19 cellular contexts compared by ENCODE assay signal in the genomic region with DNA sequence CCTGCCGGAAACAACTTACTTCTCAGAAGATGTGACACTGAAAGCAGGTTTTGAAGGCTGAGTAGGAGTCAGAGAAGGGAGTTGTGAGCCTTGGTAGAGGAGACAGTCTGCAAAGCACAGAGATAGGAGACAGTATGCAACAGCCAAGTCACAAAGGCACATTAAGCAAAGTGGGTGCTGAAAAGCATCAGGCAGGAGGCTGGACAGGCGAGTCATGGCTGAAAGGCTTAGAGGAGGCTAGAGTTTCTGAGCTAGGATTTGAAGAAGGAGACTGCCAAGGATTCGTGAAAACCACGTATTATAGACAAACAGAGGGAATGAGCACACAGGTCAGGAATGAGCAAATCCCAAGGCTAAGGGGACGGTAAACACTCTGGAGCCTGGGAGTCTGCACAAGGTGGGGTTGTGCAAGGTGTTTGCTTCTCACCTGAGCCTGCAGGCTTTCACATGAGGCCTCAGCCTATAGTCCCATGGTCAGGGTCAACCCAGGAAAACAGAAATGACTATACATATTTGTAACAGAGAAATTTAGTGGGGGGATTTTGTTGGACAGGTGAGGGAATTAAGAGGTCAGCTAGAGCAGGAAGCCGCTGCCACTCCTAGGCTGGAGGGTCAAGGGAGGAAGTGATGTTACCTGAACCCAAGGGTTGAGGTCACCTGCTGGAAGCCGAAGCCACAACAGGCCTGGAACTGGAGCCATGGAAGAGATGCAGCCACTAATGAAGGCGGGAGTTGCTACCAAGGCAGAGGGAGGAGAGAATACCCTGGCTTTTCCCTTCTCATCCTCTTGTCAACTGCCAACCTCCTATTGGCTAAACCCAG. TPM values are rescaled to one million over a fixed set of nuclear protein-coding genes. Genes with fewer than 3 reads are reported as not detected.
DNase-seq lines count a peak whose midpoint lies in the region; ATAC-seq and TF ChIP-seq lines count a peak whose summit lies in the region.
"Had no signal": no experiment of that assay in that cellular context is flagged by ENCODE, and none has a peak within 500 bp of the region (broad histone marks: within the 10 kb centered on the region; RNA-seq: fewer than 3 reads in every experiment).

No MANE protein-coding gene starts in this region.

- H3K9ac ChIP-seq in PC-3 (ENCODE audit: low read length): no peak overlapping the region

- TF ChIP-seq CTCF in MCF 10A (IDR thresholded peaks at IDR 0.05; ENCODE audit: unreplicated experiment) (no peak), breast epithelium (IDR thresholded peaks at IDR 0.05) (no peak), PC-3 (conservative IDR thresholded peaks at IDR 0.05; ENCODE audit: low read depth, low read length) (no peak), hepatocyte (IDR thresholded peaks at IDR 0.05; ENCODE audit: poor library complexity) (no peak), upper lobe of left lung (IDR thresholded peaks at IDR 0.05) (no peak)

- no peaks in the 10 kb centered on the region for H3K27me3 ChIP-seq in breast epithelium
- H3K27me3 ChIP-seq in PC-3 (ENCODE audit: low read length): no peaks in the 10 kb centered on the region
- H3K27me3 ChIP-seq in hepatocyte: no peaks in the 10 kb centered on the region
- H3K27me3 ChIP-seq in upper lobe of left lung: no peaks in the 10 kb centered on the region
- H3K27me3 ChIP-seq: adrenal gland had no signal

- H3K4me3 ChIP-seq in breast epithelium: no peak overlapping the region
- H3K4me3 ChIP-seq in PC-3 (ENCODE audit: low read length): no peak overlapping the region
- no peak overlapping the region for H3K4me3 ChIP-seq in hepatocyte
- no peak overlapping the region for H3K4me3 ChIP-seq in upper lobe of left lung
- H3K4me3 ChIP-seq: adrenal gland, psoas muscle had no signal

- H4K20me1 ChIP-seq in PC-3 (ENCODE audit: low read length) (no peaks in the 10 kb centered on the region), hepatocyte (ENCODE audit: insufficient read depth, poor library complexity, severe bottlenecking) (no peaks in the 10 kb centered on the region)

- H3K79me2 ChIP-seq in PC-3 (ENCODE audit: low read length) (no peaks in the 10 kb centered on the region), hepatocyte (peaks cover 8% of the 10 kb centered on the region)

- H3K9me2 ChIP-seq in PC-3 (replicated peaks; ENCODE audit: low read length) (no peaks in the 10 kb centered on the region), hepatocyte (replicated peaks; ENCODE audit: insufficient read depth) (no peaks in the 10 kb centered on the region)

- no TSS peak for BruUV-seq in MCF 10A (replicated peaks; lab: Mats Ljungman, UMichigan)
- no TSS peak for BruUV-seq in PC-3 (replicated peaks; lab: Mats Ljungman, UMichigan)

- H2AFZ ChIP-seq in PC-3 (ENCODE audit: low read length): peak overlapping the region; percentile 23
- no peak overlapping the region for H2AFZ ChIP-seq in hepatocyte

- H3K4me3 Mint-ChIP-seq in MCF 10A (ENCODE audit: unreplicated experiment): no peak overlapping the region
- H3K4me3 Mint-ChIP-seq: activated CD8-positive, alpha-beta T cell treated with anti-CD3 and anti-CD28 coated beads for 36 hours; CD8-positive, alpha-beta T cell; IgD-negative memory B cell; naive B cell had no signal

- H3K27me3 Mint-ChIP-seq in MCF 10A (ENCODE audit: insufficient read depth, unreplicated experiment): no peaks in the 10 kb centered on the region
- H3K27me3 Mint-ChIP-seq: activated CD8-positive, alpha-beta T cell treated with anti-CD3 and anti-CD28 coated beads for 36 hours had no signal

- H3K9me3 ChIP-seq in breast epithelium (no peaks in the 10 kb centered on the region), PC-3 (ENCODE audit: low read length) (no peaks in the 10 kb centered on the region), hepatocyte (ENCODE audit: low read depth) (no peaks in the 10 kb centered on the region), upper lobe of left lung (no peaks in the 10 kb centered on the region)
- H3K9me3 ChIP-seq: adrenal gland, psoas muscle had no signal

- DNase-seq in MCF 10A (ENCODE audit: unreplicated experiment) (peak; percentile 22), breast epithelium (ENCODE audit: low spot score in 2 of 2) (no peak), PC-3 (peak; percentile 84), hepatocyte (ENCODE audit: low spot score) (peak; percentile 79), upper lobe of left lung (peak in 1 of 2 donors; percentile 87), hypothalamus (lab: John Stamatoyannopoulos, UW) (no peak), NCI-H524 treated with DMSO at 0.1 percent for 48 hours (lab: John Stamatoyannopoulos, UW) (no peak)
- no peak for DNase-seq in stimulated activated CD4-positive, alpha-beta T cell treated with anti-CD3 and anti-CD28 coated beads, Interleukin-1b, Interleukin-23, amount 100 ng/mL, for 48 hours
- DNase-seq: activated CD8-positive, alpha-beta T cell treated with anti-CD3 and anti-CD28 coated beads for 36 hours; adrenal gland; CD8-positive, alpha-beta T cell; cortex of kidney; left cardiac atrium; naive B cell; NCI-H446 treated with DMSO at 0.1 percent for 48 hours; psoas muscle; stimulated activated CD4-positive, alpha-beta T cell treated with anti-CD3 and anti-CD28 coated beads, Interleukin-15, amount 100 ng/mL, for 24 hours had no signal

- CTCF ChIA-PET in MCF 10A (lab: Yijun Ruan, JAX) (no interaction called here), PC-3 (lab: Charles Lee) (interaction anchor here (0.6 to 1.0 kb wide), 2 partner anchors 47 to 108 kb away, joined by 3 to 4 read pairs; no protein-coding TSS in a partner anchor)

- ATAC-seq in PC-3 (peak; percentile 89), upper lobe of left lung (ENCODE audit: low FRiP score in 2 of 2) (peak; percentile 70 to 95)
- ATAC-seq: activated CD8-positive, alpha-beta T cell treated with anti-CD3 and anti-CD28 coated beads for 36 hours; CD8-positive, alpha-beta T cell; left cardiac atrium; psoas muscle had no signal

- POLR2A ChIA-PET in MCF 10A (lab: Yijun Ruan, JAX) (no interaction called here), PC-3 (lab: Charles Lee; ENCODE audit: unreplicated experiment) (interaction anchor here (0.5 kb wide), 1 partner anchor 44 kb away, joined by 12 read pairs; no protein-coding TSS in a partner anchor)

- peak in 1 of 4 donors; percentile 85 for TF ChIP-seq EP300 in upper lobe of left lung (IDR thresholded peaks at IDR 0.05)

- intact Hi-C loops in MCF 10A (cut with micrococcal nuclease): no loop called here
- intact Hi-C loops in breast epithelium (cut with DNase I; ENCODE audit: low total_unique reads): no loop called here
- intact Hi-C loops in PC-3 (cut with micrococcal nuclease): no loop called here

- H3F3A ChIP-seq in PC-3 (ENCODE audit: low read length, unreplicated experiment): no peaks in the 10 kb centered on the region

- no peak for TF ChIP-seq POLR2A in breast epithelium (IDR thresholded peaks at IDR 0.05)
- TF ChIP-seq POLR2A in upper lobe of left lung (IDR thresholded peaks at IDR 0.05): no peak

- no peaks in the 10 kb centered on the region for H3K36me3 ChIP-seq in breast epithelium
- no peaks in the 10 kb centered on the region for H3K36me3 ChIP-seq in PC-3 (ENCODE audit: low read depth, low read length)
- H3K36me3 ChIP-seq in hepatocyte (replicated peaks; ENCODE audit: insufficient read depth, low read depth): no peaks in the 10 kb centered on the region
- no peaks in the 10 kb centered on the region for H3K36me3 ChIP-seq in upper lobe of left lung
- H3K36me3 ChIP-seq: adrenal gland had no signal

- WGBS in hepatocyte (ENCODE audit: low lambda C conversion rate, missing lambda C conversion rate): 49% methylated on average over 8 of the region's 8 CpGs
- WGBS in upper lobe of left lung, 2 donors: 61 to 65% methylated on average over 8 of the region's 8 CpGs

- no peak overlapping the region for H3K27ac Mint-ChIP-seq in MCF 10A (ENCODE audit: low read depth, unreplicated experiment)
- H3K27ac Mint-ChIP-seq: activated CD8-positive, alpha-beta T cell treated with anti-CD3 and anti-CD28 coated beads for 36 hours; CD8-positive, alpha-beta T cell; naive B cell had no signal

- H3K4me1 ChIP-seq in breast epithelium (no peaks in the 10 kb centered on the region), PC-3 (ENCODE audit: insufficient read depth, low read length) (peaks cover 24% of the 10 kb centered on the region), hepatocyte (ENCODE audit: insufficient read depth) (peaks cover 26% of the 10 kb centered on the region), upper lobe of left lung (peaks cover 0 to 16% (median 0%) of the 10 kb centered on the region in 4 donors)
- H3K4me1 ChIP-seq: adrenal gland, psoas muscle had no signal

- H3K9me3 Mint-ChIP-seq in MCF 10A (ENCODE audit: unreplicated experiment): no peaks in the 10 kb centered on the region
- H3K9me3 Mint-ChIP-seq: activated CD8-positive, alpha-beta T cell treated with anti-CD3 and anti-CD28 coated beads for 36 hours; CD8-positive, alpha-beta T cell; IgD-negative memory B cell; naive B cell had no signal

- H3K4me2 ChIP-seq in PC-3 (ENCODE audit: low read length) (peak overlapping the region; percentile 9; the same call in 1 of the 2 replicates), hepatocyte (peak overlapping the region; percentile 56)

- peaks cover under 1% of the 10 kb centered on the region for H3K4me1 Mint-ChIP-seq in MCF 10A (ENCODE audit: insufficient read depth, unreplicated experiment)
- H3K4me1 Mint-ChIP-seq: naive B cell had no signal

- H3K27ac ChIP-seq in breast epithelium: no peak overlapping the region
- H3K27ac ChIP-seq in PC-3 (ENCODE audit: low read length): peak overlapping the region; percentile 59
- peak overlapping the region; percentile 94 for H3K27ac ChIP-seq in hepatocyte
- peak overlapping the region; percentile 49 to 82 (median 66) for H3K27ac ChIP-seq in upper lobe of left lung
- H3K27ac ChIP-seq: adrenal gland, psoas muscle had no signal

- H3K36me3 Mint-ChIP-seq in MCF 10A (ENCODE audit: insufficient read depth, unreplicated experiment): no peaks in the 10 kb centered on the region
- H3K36me3 Mint-ChIP-seq: CD8-positive, alpha-beta T cell; naive B cell had no signal

RNA-seq across cellular contexts. Expression of a gene that starts 23.1 kb away (rescaled TPM):
- total RNA-seq in MCF 10A (2022) (0.05 TPM in 2 replicates), breast epithelium (under 1 TPM in 2 of 3 donors, not detected in 1; under 0.01 TPM), PC-3 (2014; rRNA removed) (0.11 and 0.17 TPM in 2 replicates), hepatocyte (11.5 and 14.5 TPM in 2 replicates), upper lobe of left lung (1 to 10 TPM; 2.2 to 7.3 (median 3.8) TPM)
- 1.9 and 2.5 TPM in 2 replicates for polyA plus RNA-seq in hepatocyte
- total RNA-seq: CD8-positive, alpha-beta T cell; psoas muscle had no signal
- polyA plus RNA-seq: adrenal gland, esophagus, IgD-negative memory B cell had no signal

Comparison
In these comparisons a context has a peak if more than half of its experiments do, and no peak if none do; other contexts are left out.
1. DNase-seq: peak in MCF 10A (single experiment), PC-3 (single experiment) and hepatocyte (single experiment); none in breast epithelium (0 of 2), hypothalamus (0 of 51), stimulated activated CD4-positive, alpha-beta T cell treated with anti-CD3 and anti-CD28 coated beads, Interleukin-1b, Interleukin-23, amount 100 ng/mL, for 48 hours (single experiment) and NCI-H524 treated with DMSO at 0.1 percent for 48 hours (single experiment).
2. H3K27ac ChIP-seq: peak in PC-3 (single experiment), hepatocyte (single experiment) and upper lobe of left lung (4 of 4); none in breast epithelium (0 of 2).